Comparison of ENCODE assay signal across 12 cellular contexts in genomic region chr5:74945561-74946165, GRCh38.
DNase-seq lines count a peak whose midpoint lies in the region; ATAC-seq lines count a peak whose summit lies in the region.
"Had no signal": no experiment of that assay in that cellular context is flagged by ENCODE, and none has a peak within 500 bp of the region (broad histone marks: within the 10 kb centered on the region; RNA-seq: fewer than 3 reads in every experiment).

No MANE protein-coding gene starts in this region.

- POLR2A ChIA-PET in naive thymus-derived CD8-positive, alpha-beta T cell (lab: Charles Lee) = interaction anchor here (1.5 kb wide), 1 partner anchor 89 kb away, joined by 4 read pairs; no protein-coding TSS in a partner anchor

- H3K4me1 Mint-ChIP-seq in naive thymus-derived CD8-positive, alpha-beta T cell = peaks cover 0 to 7% (median 3%) of the 10 kb centered on the region in 4 donors

- H3K9me3 Mint-ChIP-seq in naive thymus-derived CD8-positive, alpha-beta T cell = no peaks in the 10 kb centered on the region

- peak overlapping the region in 1 of 10 donors; percentile 3 for H3K27ac Mint-ChIP-seq in naive thymus-derived CD8-positive, alpha-beta T cell
- H3K27ac Mint-ChIP-seq: activated naive CD8-positive, alpha-beta T cell had no signal

- H3K4me3 Mint-ChIP-seq in naive thymus-derived CD8-positive, alpha-beta T cell = no peak overlapping the region
- H3K4me3 Mint-ChIP-seq: activated naive CD8-positive, alpha-beta T cell had no signal

- H3K36me3 Mint-ChIP-seq in naive thymus-derived CD8-positive, alpha-beta T cell = no peaks in the 10 kb centered on the region
- H3K36me3 Mint-ChIP-seq: activated naive CD8-positive, alpha-beta T cell had no signal

- ATAC-seq in GM18519 (IDR thresholded peaks at IDR 0.05; ENCODE audit: low FRiP score, unreplicated experiment) (peak; percentile 90), GM21576 (IDR thresholded peaks at IDR 0.05; ENCODE audit: unreplicated experiment) (peak; percentile 72), HG03097 (IDR thresholded peaks at IDR 0.05; ENCODE audit: low FRiP score, unreplicated experiment) (no peak)
- no peak for ATAC-seq in naive thymus-derived CD8-positive, alpha-beta T cell
- ATAC-seq: lower lobe of right lung, SK-N-SH treated with all-trans-retinoic acid at 6 μM for 48 hours had no signal

- peaks cover 0 to 6% (median 0%) of the 10 kb centered on the region in 5 donors for H3K27me3 Mint-ChIP-seq in naive thymus-derived CD8-positive, alpha-beta T cell
- H3K27me3 Mint-ChIP-seq: activated naive CD8-positive, alpha-beta T cell had no signal

- peak; percentile 18 for DNase-seq in LHCN-M2 (ENCODE audit: low read depth)
- peak; percentile 22 to 46 (median 42) for DNase-seq in stimulated activated CD4-positive, alpha-beta T cell treated with anti-CD3 and anti-CD28 coated beads, Interleukin-12 subunit alpha, Interleukin-12 subunit beta, amount 100 ng/mL, for 48 hours (ENCODE audit: low read depth in 2 of 3, low spot score in 1 of 3)
- no peak for DNase-seq in NCI-H774 (lab: John Stamatoyannopoulos, UW)
- DNase-seq in naive thymus-derived CD8-positive, alpha-beta T cell = no peak
- no peak for DNase-seq in hypothalamus (lab: John Stamatoyannopoulos, UW)
- DNase-seq: erythroblast, lower lobe of right lung had no signal

Comparison
In these comparisons a context has a peak if more than half of its experiments do, and no peak if none do; other contexts are left out.
1. ATAC-seq: peak in GM18519 (single experiment) and GM21576 (single experiment); none in naive thymus-derived CD8-positive, alpha-beta T cell (0 of 2) and HG03097 (single experiment).
2. DNase-seq: peak in LHCN-M2 (single experiment) and stimulated activated CD4-positive, alpha-beta T cell treated with anti-CD3 and anti-CD28 coated beads, Interleukin-12 subunit alpha, Interleukin-12 subunit beta, amount 100 ng/mL, for 48 hours (3 of 3); none in NCI-H774 (single experiment), naive thymus-derived CD8-positive, alpha-beta T cell (0 of 10) and hypothalamus (0 of 51).